ENCODE assay signal across 14 cellular contexts in the genomic region with DNA sequence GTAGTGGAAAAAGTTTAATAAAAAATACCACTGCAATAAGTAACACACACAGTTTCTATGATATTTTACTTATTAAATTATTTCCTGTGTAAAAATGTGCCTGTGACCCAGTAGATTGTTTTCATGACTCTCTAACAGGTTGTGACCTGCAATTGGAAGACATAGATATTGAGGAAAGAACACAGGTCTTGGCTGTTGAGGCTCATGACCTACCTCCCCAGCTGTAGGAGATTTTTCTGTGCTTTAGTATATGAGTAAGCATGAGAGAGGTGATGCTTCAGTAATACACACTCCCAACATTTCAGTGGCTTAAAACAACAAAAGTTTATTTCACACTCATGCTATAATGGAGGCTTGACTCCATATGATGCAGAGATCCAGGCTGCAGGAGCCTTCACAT.
"Had no signal": no experiment of that assay in that cellular context is flagged by ENCODE, and none has a peak within 500 bp of the region (broad histone marks: within the 10 kb centered on the region; RNA-seq: fewer than 3 reads in every experiment).

No MANE protein-coding gene starts in this region.

- H3K36me3 ChIP-seq: ascending aorta, cardiac muscle cell, prostate gland, tibial nerve, uterus had no signal

- H3K4me1 Mint-ChIP-seq: activated naive CD8-positive, alpha-beta T cell treated with anti-CD3 and anti-CD28 coated beads, Interleukin-2, amount 50 U/mL, for 24 hours had no signal

- H3K27ac ChIP-seq: ascending aorta, cardiac muscle cell, prostate gland, uterus had no signal

- DNase-seq: activated naive CD4-positive, alpha-beta T cell treated with Interleukin-2 at 50 U/mL for 16 hours; activated naive CD8-positive, alpha-beta T cell treated with anti-CD3 and anti-CD28 coated beads, Interleukin-2, amount 50 U/mL, for 24 hours; activated T-cell treated with anti-CD3 and anti-CD28 coated beads for 4 hours; erythroblast; stimulated activated CD4-positive, alpha-beta T cell treated with anti-CD3 and anti-CD28 coated beads, Interleukin-4, amount 100 ng/mL, for 24 hours; stimulated activated naive CD4-positive, alpha-beta T cell treated with Interleukin-2 at 50 U/mL for 16 hours; T-helper 9 cell; uterus had no signal

- H3K27me3 ChIP-seq: ascending aorta, cardiac muscle cell, tibial nerve, uterus had no signal

- H3K4me1 ChIP-seq: ascending aorta, prostate gland, uterus had no signal

- H3K4me3 Mint-ChIP-seq: activated naive CD8-positive, alpha-beta T cell treated with anti-CD3 and anti-CD28 coated beads, Interleukin-2, amount 50 U/mL, for 24 hours; mesothelial cell of epicardium had no signal

- H3K4me3 ChIP-seq: ascending aorta, cardiac muscle cell, prostate gland, skin epidermis, tibial nerve, uterus had no signal

- H3K36me3 Mint-ChIP-seq: mesothelial cell of epicardium had no signal

- H3K9me3 ChIP-seq: ascending aorta, prostate gland, tibial nerve, uterus had no signal

- H3K27ac Mint-ChIP-seq: activated naive CD8-positive, alpha-beta T cell treated with anti-CD3 and anti-CD28 coated beads, Interleukin-2, amount 50 U/mL, for 24 hours had no signal
